In genomic region chr6:113924199-113924791, GRCh38 we compare ENCODE assay signal across 23 cellular contexts. TPM values are rescaled to one million over a fixed set of nuclear protein-coding genes. Genes with fewer than 3 reads are reported as not detected.
A peak's percentile ranks its signal among the peaks of the same experiment; 100 is the strongest.
DNase-seq lines count a peak whose midpoint lies in the region; ATAC-seq and TF ChIP-seq lines count a peak whose summit lies in the region.
"Had no signal": no experiment of that assay in that cellular context is flagged by ENCODE, and none has a peak within 500 bp of the region (broad histone marks: within the 10 kb centered on the region; RNA-seq: fewer than 3 reads in every experiment).

No MANE protein-coding gene starts in this region.

- H3K36me3 ChIP-seq in heart right ventricle (no peaks in the 10 kb centered on the region), OCI-LY7 (ENCODE audit: insufficient read depth, low read length) (no peaks in the 10 kb centered on the region), upper lobe of right lung (no peaks in the 10 kb centered on the region)
- H3K36me3 ChIP-seq: BLaER1, MG63, SJSA1 had no signal

- intact Hi-C loops in heart right ventricle (cut with DNase I) (loop anchor here in 1 of 10 donors (5.0 kb wide), 1 partner anchor 67 kb away; the partner anchor contains the start of gene MARCKS), cardiac septum (cut with DNase I) (no loop called here), OCI-LY7 (cut with micrococcal nuclease; ENCODE audit: unreplicated experiment) (no loop called here), upper lobe of right lung (cut with DNase I) (no loop called here)

- no TSS peak for BruUV-seq in OCI-LY7 (replicated peaks; lab: Mats Ljungman, UMichigan)

- ATAC-seq in heart right ventricle (peak in 6 of 8 donors; percentile 68 to 80 (median 70)), upper lobe of right lung (no peak), HG02870 (IDR thresholded peaks at IDR 0.05; ENCODE audit: unreplicated experiment) (no peak), SK-N-SH treated with all-trans-retinoic acid at 6 μM for 48 hours (no peak)
- ATAC-seq: CD8-positive, alpha-beta T cell had no signal

- H3K27ac ChIP-seq in heart right ventricle (peak overlapping the region in 6 of 10 donors; percentile 20 to 68 (median 50)), OCI-LY7 (ENCODE audit: low read depth, low read length, poor library complexity, severe bottlenecking) (no peak overlapping the region), upper lobe of right lung (no peak overlapping the region)
- H3K27ac ChIP-seq: BLaER1, HL-60, PC-9, RWPE1, SJSA1 had no signal

- H3K9me2 ChIP-seq in OCI-LY7 (ENCODE audit: insufficient read depth, low read length), result no peaks in the 10 kb centered on the region

- CTCF ChIA-PET in OCI-LY7 (lab: Charles Lee; ENCODE audit: unreplicated experiment), result no interaction called here

- H3K27me3 ChIP-seq in heart right ventricle (no peaks in the 10 kb centered on the region), upper lobe of right lung (no peaks in the 10 kb centered on the region)
- H3K27me3 ChIP-seq: BLaER1, MG63, SJSA1 had no signal

- DNase-seq in heart right ventricle, result no peak
- no peak for DNase-seq in cardiac septum (ENCODE audit: low spot score)
- DNase-seq in dermis blood vessel endothelial cell, result peak; percentile 41
- peak; percentile 3 for DNase-seq in fibroblast of villous mesenchyme (ENCODE audit: low read depth)
- no peak for DNase-seq in OCI-LY7 (ENCODE audit: low spot score)
- no peak for DNase-seq in upper lobe of right lung
- DNase-seq: Calu3; CD8-positive, alpha-beta T cell; EL; HFFc6; MG63; NCI-H1048; NCI-H146; NCI-H2029 treated with DMSO at 0.1 percent for 48 hours; NCI-H2171; NCI-H526; PC-9 had no signal

- H2AFZ ChIP-seq in OCI-LY7 (ENCODE audit: low read length), result no peak overlapping the region
- H2AFZ ChIP-seq: PC-9 had no signal

- H3K4me1 ChIP-seq in heart right ventricle (peaks cover 0 to 66% (median 22%) of the 10 kb centered on the region in 9 donors), OCI-LY7 (ENCODE audit: insufficient read depth, low read length, poor library complexity, severe bottlenecking) (no peaks in the 10 kb centered on the region), upper lobe of right lung (peaks cover 26% of the 10 kb centered on the region)

- H3K79me2 ChIP-seq in OCI-LY7 (ENCODE audit: insufficient read depth, low read depth, low read length), result no peaks in the 10 kb centered on the region

- no peaks in the 10 kb centered on the region for H4K20me1 ChIP-seq in OCI-LY7 (ENCODE audit: insufficient read depth, low read length)
- H4K20me1 ChIP-seq: BLaER1 had no signal

- H3K9me3 ChIP-seq in heart right ventricle (peaks cover 0 to 11% (median 2%) of the 10 kb centered on the region in 11 donors), OCI-LY7 (ENCODE audit: low read length) (no peaks in the 10 kb centered on the region), upper lobe of right lung (peaks cover 2% of the 10 kb centered on the region)
- H3K9me3 ChIP-seq: MG63, SJSA1 had no signal

- H3K4me3 ChIP-seq in heart right ventricle, result no peak overlapping the region
- no peak overlapping the region for H3K4me3 ChIP-seq in fibroblast of villous mesenchyme (ENCODE audit: low read depth, low read length)
- no peak overlapping the region for H3K4me3 ChIP-seq in OCI-LY7 (ENCODE audit: low read depth, low read length, poor library complexity, severe bottlenecking)
- no peak overlapping the region for H3K4me3 ChIP-seq in upper lobe of right lung
- H3K4me3 ChIP-seq: BLaER1, MG63, PC-9, SJSA1 had no signal

- H3K4me2 ChIP-seq in OCI-LY7 (ENCODE audit: low read length), result no peak overlapping the region
- H3K4me2 ChIP-seq: BLaER1, PC-9 had no signal

- TF ChIP-seq CTCF in heart right ventricle (IDR thresholded peaks at IDR 0.05), result no peak
- no peak for TF ChIP-seq CTCF in fibroblast of villous mesenchyme (IDR thresholded peaks at IDR 0.05; ENCODE audit: insufficient read depth, low read depth, low read length)
- TF ChIP-seq CTCF in OCI-LY7 (conservative IDR thresholded peaks at IDR 0.05; ENCODE audit: low read length), result no peak
- TF ChIP-seq CTCF in upper lobe of right lung (IDR thresholded peaks at IDR 0.05), result no peak

- POLR2A ChIA-PET in OCI-LY7 (lab: Charles Lee), result interaction anchor here (0.7 to 1.0 kb wide), 3 partner anchors 15 to 1470 kb away, joined by 3 read pairs; no protein-coding TSS in a partner anchor

TF ChIP-seq in SK-N-SH treated with all-trans-retinoic acid at 6 μM for 48 hours, 23 proteins besides CTCF, POLR2A, EP300 and RAD21:
- TF ChIP-seq ZNF565 (CRISPR knock-in tag; conservative IDR thresholded peaks at IDR 0.05; ENCODE audit: low read depth), result no peak
- TF ChIP-seq ZC3H10 (CRISPR knock-in tag; IDR thresholded peaks at IDR 0.05), result no peak
- TF ChIP-seq PPARA (CRISPR knock-in tag; IDR thresholded peaks at IDR 0.05; ENCODE audit: borderline replicate concordance), result no peak
- no peak for TF ChIP-seq CSDC2 (CRISPR knock-in tag; IDR thresholded peaks at IDR 0.05)
- TF ChIP-seq ZNF8 (CRISPR knock-in tag; IDR thresholded peaks at IDR 0.05), result no peak
- no peak for TF ChIP-seq ISL1 (CRISPR knock-in tag; IDR thresholded peaks at IDR 0.05)
- TF ChIP-seq ZFP30 (CRISPR knock-in tag; IDR thresholded peaks at IDR 0.05), result no peak
- TF ChIP-seq ZFP3 (CRISPR knock-in tag; IDR thresholded peaks at IDR 0.05), result no peak
- TF ChIP-seq CREB5 (CRISPR knock-in tag; IDR thresholded peaks at IDR 0.05; ENCODE audit: low read depth), result no peak
- no peak for TF ChIP-seq TOX (CRISPR knock-in tag; IDR thresholded peaks at IDR 0.05; ENCODE audit: borderline replicate concordance)
- TF ChIP-seq SNAI2 (CRISPR knock-in tag; IDR thresholded peaks at IDR 0.05), result no peak
- TF ChIP-seq PATZ1 (CRISPR knock-in tag; IDR thresholded peaks at IDR 0.05; ENCODE audit: borderline replicate concordance), result no peak
- TF ChIP-seq RARB (CRISPR knock-in tag; IDR thresholded peaks at IDR 0.05), result no peak
- no peak for TF ChIP-seq ARNTL (CRISPR knock-in tag; IDR thresholded peaks at IDR 0.05; ENCODE audit: borderline replicate concordance, low read depth)
- no peak for TF ChIP-seq OSR1 (CRISPR knock-in tag; IDR thresholded peaks at IDR 0.05)
- TF ChIP-seq GLIS3 (CRISPR knock-in tag; IDR thresholded peaks at IDR 0.05), result no peak
- no peak for TF ChIP-seq BACH2 (CRISPR knock-in tag; IDR thresholded peaks at IDR 0.05; ENCODE audit: borderline replicate concordance)
TF ChIP-seq in SK-N-SH treated with all-trans-retinoic acid at 6 μM for 48 hours: peak in this region for 0.

RNA-seq across cellular contexts. Expression of gene HDAC2, which starts 46.7 kb away (rescaled TPM):
- total RNA-seq in heart right ventricle (10 to 100 TPM; 34.7 to 60.2 (median 46.2) TPM), cardiac septum (47.7 TPM), dermis blood vessel endothelial cell (74.2 and 152 TPM in 2 replicates), fibroblast of villous mesenchyme (59.9 and 86.8 TPM in 2 replicates), OCI-LY7 (2022) (121 and 141 TPM in 2 replicates), upper lobe of right lung (62.2 TPM)
- 10 to 100 TPM; 23.2 to 47.6 TPM for polyA plus RNA-seq in heart right ventricle
- 37.3 and 40.5 TPM in 2 replicates for total RNA-seq in OCI-LY7 (2014; rRNA removed; shearing (Covaris generic))

Comparison
In these comparisons a context has a peak if more than half of its experiments do, and no peak if none do; other contexts are left out.
1. ATAC-seq: peak in heart right ventricle (6 of 8); none in upper lobe of right lung (single experiment), HG02870 (single experiment) and SK-N-SH treated with all-trans-retinoic acid at 6 μM for 48 hours (single experiment).
2. DNase-seq: peak in dermis blood vessel endothelial cell (single experiment) and fibroblast of villous mesenchyme (single experiment); none in heart right ventricle (0 of 2), cardiac septum (single experiment), OCI-LY7 (single experiment) and upper lobe of right lung (single experiment).
3. H3K27ac ChIP-seq: peak in heart right ventricle (6 of 10); none in OCI-LY7 (single experiment) and upper lobe of right lung (single experiment).